ENCODE assay signal across 25 cellular contexts in genomic region chr18:75228967-75229366, GRCh38.
"Had no signal": no experiment of that assay in that cellular context is flagged by ENCODE, and none has a peak within 500 bp of the region (broad histone marks: within the 10 kb centered on the region; RNA-seq: fewer than 3 reads in every experiment).

No MANE protein-coding gene starts in this region.

- H3K27ac Mint-ChIP-seq: activated CD4-positive, alpha-beta T cell treated with anti-CD3 and anti-CD28 coated beads for 36 hours; activated naive CD8-positive, alpha-beta T cell treated with anti-CD3 and anti-CD28 coated beads for 36 hours; activated T-helper 2 cell treated with anti-CD3 and anti-CD28 coated beads, Interferon-gamma antibody, Interleukin-2, Interleukin-4, amounts not matched to agents 10 μg/mL and 5 μg/mL and 100 μg/mL, durations not matched to agents 14 hours and 24 hours and 36 hours had no signal

- DNase-seq: activated CD4-positive, alpha-beta T cell treated with anti-CD3 and anti-CD28 coated beads for 36 hours; activated CD4-positive, alpha-beta T cell treated with anti-CD3 and anti-CD28 coated beads, Interleukin-2, amount 50 U/mL, for 4 hours; activated CD4-positive, CD25-positive, alpha-beta regulatory T cell; activated naive CD4-positive, alpha-beta T cell; activated naive CD8-positive, alpha-beta T cell treated with anti-CD3 and anti-CD28 coated beads for 36 hours; activated T-cell treated with anti-CD3 and anti-CD28 coated beads, Interleukin-2, amount 50 U/mL, for 4 hours; adrenal gland; aorta; body of pancreas; cerebellar nuclear complex; colonic mucosa; effector CD8-positive, alpha-beta T cell; erythroblast; head of caudate nucleus; hippocampal formation; kidney; left colon; stimulated activated CD4-positive, alpha-beta T cell treated with anti-CD3 and anti-CD28 coated beads, Interleukin-15, amount 100 ng/mL, for 24 hours; stimulated activated CD4-positive, alpha-beta T cell treated with anti-CD3 and anti-CD28 coated beads, Interleukin-2, amount 100 ng/mL, for 24 hours; testis; transverse colon had no signal

- H3K9me3 ChIP-seq: adrenal gland, body of pancreas, colonic mucosa, right atrium auricular region, testis, transverse colon had no signal

- H3K27me3 ChIP-seq: adrenal gland, body of pancreas, colonic mucosa, right atrium auricular region, testis, transverse colon had no signal

- H3K36me3 ChIP-seq: adrenal gland, colonic mucosa, right atrium auricular region, transverse colon had no signal

- H3K27ac ChIP-seq: adrenal gland, body of pancreas, colonic mucosa, right atrium auricular region, transverse colon had no signal

- H3K9me3 Mint-ChIP-seq: activated naive CD8-positive, alpha-beta T cell treated with anti-CD3 and anti-CD28 coated beads for 36 hours; activated T-cell treated with anti-CD3 and anti-CD28 coated beads, Interleukin-2, amount 50 U/mL, for 4 hours; activated T-helper 2 cell treated with anti-CD3 and anti-CD28 coated beads, Interferon-gamma antibody, Interleukin-2, Interleukin-4, amounts not matched to agents 10 μg/mL and 5 μg/mL and 100 μg/mL, durations not matched to agents 14 hours and 24 hours and 36 hours; neural crest cell; T-cell had no signal

- H3K4me3 ChIP-seq: adrenal gland, body of pancreas, colonic mucosa, right atrium auricular region, testis, transverse colon had no signal

- H3K4me3 Mint-ChIP-seq: activated CD4-positive, alpha-beta T cell treated with anti-CD3 and anti-CD28 coated beads for 36 hours; activated naive CD8-positive, alpha-beta T cell treated with anti-CD3 and anti-CD28 coated beads for 36 hours; activated T-cell treated with anti-CD3 and anti-CD28 coated beads, Interleukin-2, amount 50 U/mL, for 4 hours; neural crest cell had no signal

- ATAC-seq: activated CD4-positive, alpha-beta T cell treated with anti-CD3 and anti-CD28 coated beads for 36 hours; activated T-cell treated with anti-CD3 and anti-CD28 coated beads, Interleukin-2, amount 50 U/mL, for 4 hours; body of pancreas; left colon; T-cell had no signal

- H3K27me3 Mint-ChIP-seq: activated CD4-positive, alpha-beta T cell treated with anti-CD3 and anti-CD28 coated beads for 36 hours; activated naive CD8-positive, alpha-beta T cell treated with anti-CD3 and anti-CD28 coated beads for 36 hours; T-cell had no signal
